In the genomic region with DNA sequence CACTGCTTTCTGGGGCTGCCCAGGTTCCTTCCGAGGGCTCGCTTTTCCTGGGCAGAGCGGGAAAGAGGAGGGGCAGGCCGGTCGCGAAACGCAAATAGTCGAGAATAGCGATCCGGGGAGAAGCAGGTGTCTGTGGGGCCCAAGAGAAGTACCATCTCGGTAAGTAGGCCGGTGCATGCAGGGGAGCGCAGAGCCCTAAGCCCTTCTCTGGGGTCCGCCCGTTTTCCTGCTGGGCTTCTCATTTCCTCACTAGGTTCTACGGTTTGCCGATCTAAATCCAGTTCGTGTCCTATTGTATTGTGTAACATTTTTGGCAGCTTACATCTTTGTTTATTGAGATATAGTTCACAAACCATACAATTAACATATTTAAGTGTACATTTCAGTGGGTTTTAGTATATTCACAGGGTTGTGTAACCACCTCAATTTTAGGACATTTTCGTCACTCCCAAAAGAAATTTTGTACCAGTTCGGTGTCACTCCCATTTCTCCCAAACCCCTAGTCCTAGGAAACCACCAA, we compare ENCODE assay signal across 1 cellular context.
TF ChIP-seq lines count a peak whose summit lies in the region.

No MANE protein-coding gene starts in this region.

TF ChIP-seq in GM12878, 131 proteins besides CTCF, POLR2A, EP300 and RAD21 (continued from another document):
- TF ChIP-seq PKNOX1 (IDR thresholded peaks at IDR 0.05) (no peak), BCLAF1 (IDR thresholded peaks at IDR 0.05) (no peak), PAX8 (IDR thresholded peaks at IDR 0.05) (no peak), NFIC (IDR thresholded peaks at IDR 0.05; ENCODE audit: low read depth, low read length) (no peak), IRF3 (IDR thresholded peaks at IDR 0.05) (no peak), YY1 (IDR thresholded peaks at IDR 0.05; ENCODE audit: low read depth, low read length) (no peak), TCF3 (IDR thresholded peaks at IDR 0.05; ENCODE audit: borderline replicate concordance, insufficient read depth, low read depth, low read length) (no peak), PAX5 (IDR thresholded peaks at IDR 0.05; ENCODE audit: borderline replicate concordance, low read depth, low read length) (no peak), SKIL (IDR thresholded peaks at IDR 0.05; ENCODE audit: low read depth, poor library complexity, severe bottlenecking) (no peak), WRNIP1 (IDR thresholded peaks at IDR 0.05; ENCODE audit: borderline replicate concordance, low read depth, low read length) (no peak), HDAC2 (IDR thresholded peaks at IDR 0.05) (no peak), ZNF622 (IDR thresholded peaks at IDR 0.05) (no peak), TAF1 (IDR thresholded peaks at IDR 0.05; ENCODE audit: borderline replicate concordance, low read depth, low read length) (no peak), CHD1 (IDR thresholded peaks at IDR 0.05; ENCODE audit: low read depth, low read length) (no peak; the same call in 1 of the 2 replicates), REST (IDR thresholded peaks at IDR 0.05; ENCODE audit: low read depth, low read length) (no peak), RBBP5 (conservative IDR thresholded peaks at IDR 0.05) (no peak), SMARCA5 (IDR thresholded peaks at IDR 0.05) (no peak), FOXK2 (IDR thresholded peaks at IDR 0.05) (no peak), RELB (IDR thresholded peaks at IDR 0.05; ENCODE audit: low read depth) (no peak), EED (IDR thresholded peaks at IDR 0.05; ENCODE audit: low read depth) (no peak), JUND (IDR thresholded peaks at IDR 0.05; ENCODE audit: low read depth, low read length) (no peak), CHD4 (IDR thresholded peaks at IDR 0.05) (no peak), NR2C2 (IDR thresholded peaks at IDR 0.05; ENCODE audit: borderline replicate concordance, control insufficient read depth, insufficient read length, low read depth) (no peak), YBX1 (IDR thresholded peaks at IDR 0.05) (no peak), DPF2 (IDR thresholded peaks at IDR 0.05) (no peak), KAT2A (conservative IDR thresholded peaks at IDR 0.05; ENCODE audit: control insufficient read depth, low read depth, low read length) (no peak), POLR2AphosphoS2 (IDR thresholded peaks at IDR 0.05; ENCODE audit: low read depth, low read length) (no peak), MYB (IDR thresholded peaks at IDR 0.05; ENCODE audit: borderline replicate concordance, low read depth, low read length) (no peak), IKZF2 (IDR thresholded peaks at IDR 0.05) (no peak), HCFC1 (IDR thresholded peaks at IDR 0.05; ENCODE audit: low read length) (no peak), CBX3 (IDR thresholded peaks at IDR 0.05; ENCODE audit: borderline replicate concordance, low read depth) (no peak)
- TF ChIP-seq, protein P1, sequence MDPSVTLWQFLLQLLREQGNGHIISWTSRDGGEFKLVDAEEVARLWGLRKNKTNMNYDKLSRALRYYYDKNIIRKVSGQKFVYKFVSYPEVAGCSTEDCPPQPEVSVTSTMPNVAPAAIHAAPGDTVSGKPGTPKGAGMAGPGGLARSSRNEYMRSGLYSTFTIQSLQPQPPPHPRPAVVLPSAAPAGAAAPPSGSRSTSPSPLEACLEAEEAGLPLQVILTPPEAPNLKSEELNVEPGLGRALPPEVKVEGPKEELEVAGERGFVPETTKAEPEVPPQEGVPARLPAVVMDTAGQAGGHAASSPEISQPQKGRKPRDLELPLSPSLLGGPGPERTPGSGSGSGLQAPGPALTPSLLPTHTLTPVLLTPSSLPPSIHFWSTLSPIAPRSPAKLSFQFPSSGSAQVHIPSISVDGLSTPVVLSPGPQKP (IDR thresholded peaks at IDR 0.05; ENCODE audit: low read depth, low read length) = no peak
- TF ChIP-seq, protein P2, sequence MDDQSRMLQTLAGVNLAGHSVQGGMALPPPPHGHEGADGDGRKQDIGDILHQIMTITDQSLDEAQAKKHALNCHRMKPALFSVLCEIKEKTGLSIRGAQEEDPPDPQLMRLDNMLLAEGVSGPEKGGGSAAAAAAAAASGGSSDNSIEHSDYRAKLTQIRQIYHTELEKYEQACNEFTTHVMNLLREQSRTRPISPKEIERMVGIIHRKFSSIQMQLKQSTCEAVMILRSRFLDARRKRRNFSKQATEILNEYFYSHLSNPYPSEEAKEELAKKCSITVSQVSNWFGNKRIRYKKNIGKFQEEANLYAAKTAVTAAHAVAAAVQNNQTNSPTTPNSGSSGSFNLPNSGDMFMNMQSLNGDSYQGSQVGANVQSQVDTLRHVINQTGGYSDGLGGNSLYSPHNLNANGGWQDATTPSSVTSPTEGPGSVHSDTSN (IDR thresholded peaks at IDR 0.05; ENCODE audit: insufficient replicate concordance, low read depth, low read length) = peak; percentile 9
- TF ChIP-seq, protein P3, sequence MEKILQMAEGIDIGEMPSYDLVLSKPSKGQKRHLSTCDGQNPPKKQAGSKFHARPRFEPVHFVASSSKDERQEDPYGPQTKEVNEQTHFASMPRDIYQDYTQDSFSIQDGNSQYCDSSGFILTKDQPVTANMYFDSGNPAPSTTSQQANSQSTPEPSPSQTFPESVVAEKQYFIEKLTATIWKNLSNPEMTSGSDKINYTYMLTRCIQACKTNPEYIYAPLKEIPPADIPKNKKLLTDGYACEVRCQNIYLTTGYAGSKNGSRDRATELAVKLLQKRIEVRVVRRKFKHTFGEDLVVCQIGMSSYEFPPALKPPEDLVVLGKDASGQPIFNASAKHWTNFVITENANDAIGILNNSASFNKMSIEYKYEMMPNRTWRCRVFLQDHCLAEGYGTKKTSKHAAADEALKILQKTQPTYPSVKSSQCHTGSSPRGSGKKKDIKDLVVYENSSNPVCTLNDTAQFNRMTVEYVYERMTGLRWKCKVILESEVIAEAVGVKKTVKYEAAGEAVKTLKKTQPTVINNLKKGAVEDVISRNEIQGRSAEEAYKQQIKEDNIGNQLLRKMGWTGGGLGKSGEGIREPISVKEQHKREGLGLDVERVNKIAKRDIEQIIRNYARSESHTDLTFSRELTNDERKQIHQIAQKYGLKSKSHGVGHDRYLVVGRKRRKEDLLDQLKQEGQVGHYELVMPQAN (conservative IDR thresholded peaks at IDR 0.05) = 0 out of 2 replicates have a peak, but pooled peaks have one; percentile 3
- TF ChIP-seq, protein P4, sequence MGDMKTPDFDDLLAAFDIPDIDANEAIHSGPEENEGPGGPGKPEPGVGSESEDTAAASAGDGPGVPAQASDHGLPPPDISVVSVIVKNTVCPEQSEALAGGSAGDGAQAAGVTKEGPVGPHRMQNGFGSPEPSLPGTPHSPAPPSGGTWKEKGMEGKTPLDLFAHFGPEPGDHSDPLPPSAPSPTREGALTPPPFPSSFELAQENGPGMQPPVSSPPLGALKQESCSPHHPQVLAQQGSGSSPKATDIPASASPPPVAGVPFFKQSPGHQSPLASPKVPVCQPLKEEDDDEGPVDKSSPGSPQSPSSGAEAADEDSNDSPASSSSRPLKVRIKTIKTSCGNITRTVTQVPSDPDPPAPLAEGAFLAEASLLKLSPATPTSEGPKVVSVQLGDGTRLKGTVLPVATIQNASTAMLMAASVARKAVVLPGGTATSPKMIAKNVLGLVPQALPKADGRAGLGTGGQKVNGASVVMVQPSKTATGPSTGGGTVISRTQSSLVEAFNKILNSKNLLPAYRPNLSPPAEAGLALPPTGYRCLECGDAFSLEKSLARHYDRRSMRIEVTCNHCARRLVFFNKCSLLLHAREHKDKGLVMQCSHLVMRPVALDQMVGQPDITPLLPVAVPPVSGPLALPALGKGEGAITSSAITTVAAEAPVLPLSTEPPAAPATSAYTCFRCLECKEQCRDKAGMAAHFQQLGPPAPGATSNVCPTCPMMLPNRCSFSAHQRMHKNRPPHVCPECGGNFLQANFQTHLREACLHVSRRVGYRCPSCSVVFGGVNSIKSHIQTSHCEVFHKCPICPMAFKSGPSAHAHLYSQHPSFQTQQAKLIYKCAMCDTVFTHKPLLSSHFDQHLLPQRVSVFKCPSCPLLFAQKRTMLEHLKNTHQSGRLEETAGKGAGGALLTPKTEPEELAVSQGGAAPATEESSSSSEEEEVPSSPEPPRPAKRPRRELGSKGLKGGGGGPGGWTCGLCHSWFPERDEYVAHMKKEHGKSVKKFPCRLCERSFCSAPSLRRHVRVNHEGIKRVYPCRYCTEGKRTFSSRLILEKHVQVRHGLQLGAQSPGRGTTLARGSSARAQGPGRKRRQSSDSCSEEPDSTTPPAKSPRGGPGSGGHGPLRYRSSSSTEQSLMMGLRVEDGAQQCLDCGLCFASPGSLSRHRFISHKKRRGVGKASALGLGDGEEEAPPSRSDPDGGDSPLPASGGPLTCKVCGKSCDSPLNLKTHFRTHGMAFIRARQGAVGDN (IDR thresholded peaks at IDR 0.05) = no peak
TF ChIP-seq in GM12878: peak in this region for 12.
